In the genomic region with DNA sequence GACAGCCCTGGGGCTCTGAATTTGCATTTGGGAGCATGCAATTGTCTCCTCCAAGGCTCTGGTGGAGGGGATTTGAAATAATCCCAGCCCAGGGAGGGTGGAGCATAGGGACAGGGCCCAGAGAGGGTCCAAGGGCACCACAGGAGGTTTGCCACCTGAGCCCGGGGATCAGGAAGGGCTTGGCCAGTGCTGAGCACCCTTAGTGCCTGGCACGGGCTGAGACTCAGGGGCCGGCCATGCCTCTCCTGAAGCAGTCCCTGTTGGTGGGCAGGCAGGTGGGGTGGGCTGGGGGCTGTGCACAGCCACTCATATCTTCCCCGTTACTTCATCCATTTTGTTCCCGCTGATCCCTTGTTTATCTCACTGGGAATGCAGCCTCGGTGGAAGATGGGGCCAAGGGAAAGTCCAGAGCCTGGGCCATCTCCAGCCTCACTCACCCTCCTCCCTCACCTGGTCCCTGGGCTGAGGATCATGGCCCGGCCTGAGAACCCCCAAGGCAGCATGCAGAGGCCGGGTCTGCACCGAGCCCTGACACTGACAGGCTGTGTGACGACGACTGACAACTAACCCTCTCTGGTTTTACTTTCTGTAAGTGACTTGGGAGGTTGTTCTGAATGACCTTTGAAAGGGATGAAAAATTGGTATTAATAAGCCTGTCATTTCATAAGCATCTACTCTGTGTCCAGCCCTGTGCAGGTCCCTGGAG, we compare ENCODE assay signal across 28 cellular contexts.
"Had no signal": no experiment of that assay in that cellular context is flagged by ENCODE, and none has a peak within 500 bp of the region (broad histone marks: within the 10 kb centered on the region; RNA-seq: fewer than 3 reads in every experiment).

No MANE protein-coding gene starts in this region.

- H3K27ac Mint-ChIP-seq: activated B cell treated with CpG ODN at 0.5 μM for 24 hours; activated CD8-positive, alpha-beta memory T cell treated with anti-CD3 and anti-CD28 coated beads, Interleukin-2, amount 10 ng/mL, durations not matched to agents 7 days and 5 days; activated CD8-positive, alpha-beta T cell treated with anti-CD3 and anti-CD28 coated beads, Interleukin-2, amount 10 ng/mL, durations not matched to agents 7 days and 5 days; activated naive CD8-positive, alpha-beta T cell treated with anti-CD3 and anti-CD28 coated beads for 36 hours; activated T-cell treated with anti-CD3 and anti-CD28 coated beads, Interleukin-2, amount 50 U/mL, for 72 hours; dendritic cell treated with granulocyte-macrophage colony-stimulating factor and Interleukin-4, amounts not matched to agents 40 ng/mL and 50 ng/mL, for 4 days; mesothelial cell of epicardium; naive B cell; nephron progenitor cell; stimulated activated naive B cell treated with anti-CD40 and anti-IgM and Interleukin-4, amounts not matched to agents 10 μg/mL and 1 μg/mL and 100 μg/mL, for 72 hours; T-helper 1 cell treated with Interleukin-12 subunit alpha and Interleukin-12 subunit beta and Interleukin-4 antibody, amounts not matched to agents 30 μg/mL and 1 μg/mL, for 36 hours had no signal

- H3K9me3 ChIP-seq: adrenal gland, ascending aorta, esophagus muscularis mucosa, pancreas, psoas muscle, sigmoid colon, stomach, suprapubic skin, tibial nerve had no signal

- H3K4me3 Mint-ChIP-seq: activated B cell treated with CpG ODN at 0.5 μM for 24 hours; activated CD8-positive, alpha-beta memory T cell treated with anti-CD3 and anti-CD28 coated beads, Interleukin-2, amount 10 ng/mL, durations not matched to agents 7 days and 5 days; activated CD8-positive, alpha-beta T cell treated with anti-CD3 and anti-CD28 coated beads, Interleukin-2, amount 10 ng/mL, durations not matched to agents 7 days and 5 days; activated naive CD8-positive, alpha-beta T cell treated with anti-CD3 and anti-CD28 coated beads for 36 hours; activated T-cell treated with anti-CD3 and anti-CD28 coated beads, Interleukin-2, amount 50 U/mL, for 72 hours; dendritic cell treated with granulocyte-macrophage colony-stimulating factor and Interleukin-4, amounts not matched to agents 40 ng/mL and 50 ng/mL, for 4 days; mesothelial cell of epicardium; naive B cell; nephron progenitor cell; stimulated activated naive B cell treated with anti-CD40 and anti-IgM and Interleukin-4, amounts not matched to agents 10 μg/mL and 1 μg/mL and 100 μg/mL, for 72 hours; T-helper 1 cell treated with Interleukin-12 subunit alpha and Interleukin-12 subunit beta and Interleukin-4 antibody, amounts not matched to agents 30 μg/mL and 1 μg/mL, for 36 hours had no signal

- DNase-seq: activated B cell treated with CpG ODN at 0.5 μM for 24 hours; activated CD4-positive, alpha-beta T cell treated with anti-CD3 and anti-CD28 coated beads, Interleukin-2, amount 50 U/mL, for 1 hour; activated CD8-positive, alpha-beta memory T cell treated with anti-CD3 and anti-CD28 coated beads, Interleukin-2, amount 10 ng/mL, durations not matched to agents 7 days and 5 days; activated CD8-positive, alpha-beta T cell treated with anti-CD3 and anti-CD28 coated beads, Interleukin-2, amount 10 ng/mL, durations not matched to agents 7 days and 5 days; activated naive CD4-positive, alpha-beta T cell; activated naive CD8-positive, alpha-beta T cell treated with anti-CD3 and anti-CD28 coated beads for 36 hours; activated T-cell treated with anti-CD3 and anti-CD28 coated beads, Interleukin-2, amount 50 U/mL, for 72 hours; adrenal gland; brain microvascular endothelial cell; effector CD4-positive, alpha-beta T cell; foreskin keratinocyte; islet precursor cell; naive B cell; nephron progenitor cell; psoas muscle; sigmoid colon; small intestine; stimulated activated CD4-positive, alpha-beta T cell treated with anti-CD3 and anti-CD28 coated beads, Interleukin-1b, Interleukin-23, amount 100 ng/mL, for 48 hours; stimulated activated naive B cell treated with anti-CD40 and anti-IgM and Interleukin-4, amounts not matched to agents 10 μg/mL and 1 μg/mL and 100 μg/mL, for 72 hours; stomach had no signal

- H3K4me3 ChIP-seq: adrenal gland, ascending aorta, esophagus muscularis mucosa, pancreas, psoas muscle, sigmoid colon, stomach, suprapubic skin, tibial nerve had no signal

- H3K27ac ChIP-seq: adrenal gland, ascending aorta, brain microvascular endothelial cell, esophagus muscularis mucosa, foreskin keratinocyte, pancreas, psoas muscle, sigmoid colon, stomach, suprapubic skin had no signal

- H3K4me1 ChIP-seq: adrenal gland, ascending aorta, foreskin keratinocyte, pancreas, psoas muscle, sigmoid colon had no signal

- H3K27me3 ChIP-seq: adrenal gland, ascending aorta, brain microvascular endothelial cell, esophagus muscularis mucosa, foreskin keratinocyte, pancreas, sigmoid colon, stomach, suprapubic skin, tibial nerve had no signal

- H3K9me3 Mint-ChIP-seq: activated B cell treated with CpG ODN at 0.5 μM for 24 hours; dendritic cell treated with granulocyte-macrophage colony-stimulating factor and Interleukin-4, amounts not matched to agents 40 ng/mL and 50 ng/mL, for 4 days; T-helper 1 cell treated with Interleukin-12 subunit alpha and Interleukin-12 subunit beta and Interleukin-4 antibody, amounts not matched to agents 30 μg/mL and 1 μg/mL, for 36 hours had no signal

- H3K4me1 Mint-ChIP-seq: activated B cell treated with CpG ODN at 0.5 μM for 24 hours, mesothelial cell of epicardium had no signal

- H3K27me3 Mint-ChIP-seq: activated B cell treated with CpG ODN at 0.5 μM for 24 hours; activated CD8-positive, alpha-beta memory T cell treated with anti-CD3 and anti-CD28 coated beads, Interleukin-2, amount 10 ng/mL, durations not matched to agents 7 days and 5 days; activated naive CD8-positive, alpha-beta T cell treated with anti-CD3 and anti-CD28 coated beads for 36 hours; dendritic cell treated with granulocyte-macrophage colony-stimulating factor and Interleukin-4, amounts not matched to agents 40 ng/mL and 50 ng/mL, for 4 days; naive B cell; stimulated activated naive B cell treated with anti-CD40 and anti-IgM and Interleukin-4, amounts not matched to agents 10 μg/mL and 1 μg/mL and 100 μg/mL, for 72 hours had no signal

- H3K36me3 ChIP-seq: adrenal gland, ascending aorta, brain microvascular endothelial cell, pancreas, suprapubic skin, tibial nerve had no signal
